In genomic region chr2:38492042-38492615, GRCh38 we compare ENCODE assay signal across 25 cellular contexts.
"Had no signal": no experiment of that assay in that cellular context is flagged by ENCODE, and none has a peak within 500 bp of the region (broad histone marks: within the 10 kb centered on the region; RNA-seq: fewer than 3 reads in every experiment).

No MANE protein-coding gene starts in this region.

- H3K36me3 ChIP-seq: ascending aorta had no signal

- H3K9ac ChIP-seq: SK-N-SH had no signal

- H3K9me3 ChIP-seq: ascending aorta, body of pancreas, SK-N-SH had no signal

- H3K27me3 ChIP-seq: ascending aorta, body of pancreas had no signal

- H3K27ac ChIP-seq: ascending aorta, body of pancreas had no signal

- ATAC-seq: activated naive CD4-positive, alpha-beta T cell treated with anti-CD3 and anti-CD28 coated beads, Interleukin-2, amount 50 U/mL, for 72 hours; activated naive CD8-positive, alpha-beta T cell treated with anti-CD3 and anti-CD28 coated beads, Interleukin-2, amount 50 U/mL, for 24 hours; activated T-cell treated with anti-CD3 and anti-CD28 coated beads, Interleukin-2, amount 50 U/mL, for 4 hours; body of pancreas; Panc1; Right ventricle myocardium inferior had no signal

- H3K4me3 ChIP-seq: ascending aorta, body of pancreas had no signal

- DNase-seq: activated B cell treated with CpG ODN at 0.5 μM for 24 hours; activated CD4-positive, alpha-beta memory T cell treated with anti-CD3 and anti-CD28 coated beads for 36 hours; activated CD4-positive, alpha-beta T cell treated with anti-CD3 and anti-CD28 coated beads for 1 hour; activated CD4-positive, alpha-beta T cell treated with anti-CD3 and anti-CD28 coated beads, Interleukin-2, amount 10 ng/mL, durations not matched to agents 7 days and 5 days; activated CD8-positive, alpha-beta memory T cell treated with anti-CD3 and anti-CD28 coated beads for 24 hours; activated effector memory CD4-positive, alpha-beta T cell treated with anti-CD3 and anti-CD28 coated beads, Interleukin-2, amount 50 U/mL, for 16 hours; activated naive CD4-positive, alpha-beta T cell treated with Interleukin-2 at 50 U/mL for 16 hours; activated naive CD8-positive, alpha-beta T cell treated with anti-CD3 and anti-CD28 coated beads, Interleukin-2, amount 50 U/mL, for 24 hours; activated T-cell treated with anti-CD3 and anti-CD28 coated beads, Interleukin-2, amount 50 U/mL, for 4 hours; amniotic stem cell; body of pancreas; KG1; NCI-H1048; NCI-H146; NCI-H187 treated with DMSO at 0.1 percent for 48 hours; NCI-H2081 treated with DMSO at 0.1 percent for 48 hours; NCI-H446; NCI-H524; OCI-M1; RPMI8226; SK-N-SH had no signal

- H3K4me1 ChIP-seq: body of pancreas had no signal
